In the genomic region with DNA sequence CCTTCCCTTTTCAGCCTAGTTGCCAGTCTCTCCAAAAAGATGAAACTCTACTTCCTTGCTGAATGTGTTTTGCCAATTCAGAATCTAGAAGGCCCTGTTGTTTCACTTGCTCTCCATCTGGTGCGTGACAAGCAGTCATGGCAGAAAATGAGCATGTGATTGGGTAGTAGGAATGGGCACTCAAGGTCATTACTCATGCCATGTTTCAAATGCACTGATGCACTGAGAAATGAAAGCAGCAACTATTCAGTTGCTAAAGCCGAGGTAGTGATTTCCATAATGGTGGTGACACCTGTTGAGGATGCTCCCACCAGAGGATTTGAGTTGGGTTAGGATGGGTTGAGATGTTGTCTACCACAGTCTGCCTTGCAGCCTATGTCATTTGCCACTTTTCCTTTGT, we compare ENCODE assay signal across 12 cellular contexts. TPM values are rescaled to one million over a fixed set of nuclear protein-coding genes. Genes with fewer than 3 reads are reported as not detected.
DNase-seq lines count a peak whose midpoint lies in the region; ATAC-seq and TF ChIP-seq lines count a peak whose summit lies in the region.
"Had no signal": no experiment of that assay in that cellular context is flagged by ENCODE, and none has a peak within 500 bp of the region (broad histone marks: within the 10 kb centered on the region; RNA-seq: fewer than 3 reads in every experiment).

No MANE protein-coding gene starts in this region.

- H3K79me2 ChIP-seq in neural progenitor cell (ENCODE audit: low read depth) = no peaks in the 10 kb centered on the region

- H3K36me3 ChIP-seq in neural progenitor cell (no peaks in the 10 kb centered on the region), aorta (ENCODE audit: control insufficient read depth in 1 of 2, insufficient read depth in 2 of 2, low read length in 1 of 2) (peaks cover 0 to 3% of the 10 kb centered on the region in 2 donors)

- POLR2A ChIA-PET in GM10248 (lab: Yijun Ruan, JAX) = no interaction called here

- H3F3A ChIP-seq in neural progenitor cell (ENCODE audit: low read depth) = no peaks in the 10 kb centered on the region

- H3K27ac Mint-ChIP-seq in neural progenitor cell = no peak overlapping the region

- H3K36me3 Mint-ChIP-seq in neural progenitor cell = peaks cover 21% of the 10 kb centered on the region

- no peaks in the 10 kb centered on the region for H4K20me1 ChIP-seq in neural progenitor cell (ENCODE audit: low read depth)

- peak overlapping the region; percentile 8 for H3K4me2 ChIP-seq in neural progenitor cell

- peaks cover 29% of the 10 kb centered on the region for H3K4me1 Mint-ChIP-seq in neural progenitor cell

- H3K9me3 Mint-ChIP-seq in neural progenitor cell = no peaks in the 10 kb centered on the region
- H3K9me3 Mint-ChIP-seq: activated CD8-positive, alpha-beta T cell treated with anti-CD3 and anti-CD28 coated beads for 36 hours had no signal

- ATAC-seq in GM18907 (IDR thresholded peaks at IDR 0.05; ENCODE audit: unreplicated experiment) = peak; percentile 42
- peak; percentile 30 for ATAC-seq in GM21737 (IDR thresholded peaks at IDR 0.05; ENCODE audit: unreplicated experiment)
- peak; percentile 42 for ATAC-seq in HG03439 (IDR thresholded peaks at IDR 0.05; ENCODE audit: unreplicated experiment)
- ATAC-seq in aorta (ENCODE audit: low FRiP score) = no peak
- ATAC-seq: activated CD8-positive, alpha-beta T cell treated with anti-CD3 and anti-CD28 coated beads for 36 hours had no signal

- WGBS in aorta, 2 donors = 93 to 95% methylated on average over 2 of the region's 2 CpGs

- intact Hi-C loops in aorta (cut with DNase I) = no loop called here

- no peak overlapping the region for H3K9ac ChIP-seq in neural progenitor cell

- H3K9me3 ChIP-seq in neural progenitor cell (ENCODE audit: low read depth) = no peaks in the 10 kb centered on the region
- no peaks in the 10 kb centered on the region for H3K9me3 ChIP-seq in aorta (ENCODE audit: control insufficient read depth, low read length)

- DNase-seq in neural progenitor cell (ENCODE audit: low spot score) = no peak
- no peak for DNase-seq in GM10248 (ENCODE audit: extremely low spot score)
- no peak for DNase-seq in aorta
- no peak for DNase-seq in coronary artery (ENCODE audit: low spot score)
- DNase-seq in activated naive CD4-positive, alpha-beta T cell (lab: John Stamatoyannopoulos, UW) = no peak
- DNase-seq: activated CD8-positive, alpha-beta T cell treated with anti-CD3 and anti-CD28 coated beads for 36 hours; Calu3; NCI-H226; stimulated activated CD4-positive, alpha-beta T cell treated with anti-CD3 and anti-CD28 coated beads, Interleukin-4, amount 100 ng/mL, for 24 hours had no signal

- peaks cover 3% of the 10 kb centered on the region for H3K27me3 Mint-ChIP-seq in neural progenitor cell (ENCODE audit: insufficient read depth, low read depth)
- H3K27me3 Mint-ChIP-seq: activated CD8-positive, alpha-beta T cell treated with anti-CD3 and anti-CD28 coated beads for 36 hours had no signal

- H3K4me3 Mint-ChIP-seq in neural progenitor cell = no peak overlapping the region
- H3K4me3 Mint-ChIP-seq: activated CD8-positive, alpha-beta T cell treated with anti-CD3 and anti-CD28 coated beads for 36 hours had no signal

- H3K4me3 ChIP-seq in neural progenitor cell (no peak overlapping the region), aorta (ENCODE audit: low read length in 2 of 2) (no peak overlapping the region), coronary artery (no peak overlapping the region)

- no peaks in the 10 kb centered on the region for H3K27me3 ChIP-seq in neural progenitor cell
- H3K27me3 ChIP-seq in aorta (ENCODE audit: control insufficient read depth in 1 of 2, insufficient read depth in 2 of 2, low read length in 1 of 2) = no peaks in the 10 kb centered on the region

- H3K27ac ChIP-seq in neural progenitor cell (no peak overlapping the region), aorta (ENCODE audit: low read depth in 1 of 2, low read length in 2 of 2) (no peak overlapping the region), coronary artery (peak overlapping the region in 1 of 2 donors; percentile 5)

- CTCF ChIA-PET in GM10248 (lab: Yijun Ruan, JAX) = interaction anchor here (1.0 to 10.6 kb wide), 8 partner anchors 9 to 77 kb away, joined by 3 to 143 read pairs (median 3); a partner anchor contains a TSS

- peaks cover 16% of the 10 kb centered on the region for H3K4me1 ChIP-seq in neural progenitor cell
- H3K4me1 ChIP-seq in aorta (ENCODE audit: control insufficient read depth in 1 of 2, insufficient read depth in 2 of 2, low read length in 2 of 2) = peaks cover 0 to 5% of the 10 kb centered on the region in 2 donors

- no peak overlapping the region for H2AFZ ChIP-seq in neural progenitor cell (replicated peaks)

- TF ChIP-seq CTCF in neural progenitor cell (IDR thresholded peaks at IDR 0.05) = no peak
- no peak for TF ChIP-seq CTCF in GM10248 (IDR thresholded peaks at IDR 0.05; ENCODE audit: control extremely low read depth, extremely low read depth, low read depth, missing control alignments)
- TF ChIP-seq CTCF in coronary artery (IDR thresholded peaks at IDR 0.05) = no peak

RNA-seq across cellular contexts. Expression of a gene that starts 12.7 kb away (rescaled TPM):
- total RNA-seq in neural progenitor cell (ENCODE audit: low replicate concordance) = 16.9 and 24.5 TPM in 2 replicates
- total RNA-seq in aorta = 100 to 1,000 TPM; 132 to 139 TPM
- polyA plus RNA-seq in aorta = 10 to 100 TPM; 21.2 to 35.8 TPM
